8 cellular contexts compared by ENCODE assay signal in genomic region chr6:135722679-135723078, GRCh38.
DNase-seq lines count a peak whose midpoint lies in the region; ATAC-seq, FAIRE-seq and TF ChIP-seq lines count a peak whose summit lies in the region.

No MANE protein-coding gene starts in this region.

- H3K27ac ChIP-seq in right cardiac atrium (ENCODE audit: low read length): no peak overlapping the region
- H3K27ac ChIP-seq in vagina: no peak overlapping the region

- TF ChIP-seq POLR2A in vagina (IDR thresholded peaks at IDR 0.05): no peak

- H3K9me3 ChIP-seq in right cardiac atrium (ENCODE audit: control insufficient read depth, low read length) (no peaks in the 10 kb centered on the region), vagina (no peaks in the 10 kb centered on the region)

- no peaks in the 10 kb centered on the region for H3K27me3 ChIP-seq in bronchial epithelial cell (ENCODE audit: control insufficient read depth, insufficient read depth, low read length)
- H3K27me3 ChIP-seq in right cardiac atrium (ENCODE audit: control insufficient read depth, insufficient read depth): no peaks in the 10 kb centered on the region
- no peaks in the 10 kb centered on the region for H3K27me3 ChIP-seq in vagina

- H3K36me3 ChIP-seq in bronchial epithelial cell (ENCODE audit: control insufficient read depth, insufficient read depth, low read length): no peaks in the 10 kb centered on the region
- no peaks in the 10 kb centered on the region for H3K36me3 ChIP-seq in vagina

- TF ChIP-seq CTCF in bronchial epithelial cell (IDR thresholded peaks at IDR 0.05; ENCODE audit: insufficient read depth, low read length, severe bottlenecking) (no peak), vagina (IDR thresholded peaks at IDR 0.05) (no peak)

- H3K4me1 ChIP-seq in right cardiac atrium (ENCODE audit: control insufficient read depth, insufficient read depth, low read length): no peaks in the 10 kb centered on the region
- H3K4me1 ChIP-seq in vagina: no peaks in the 10 kb centered on the region

- ATAC-seq in GM19025 (IDR thresholded peaks at IDR 0.05; ENCODE audit: low read depth, unreplicated experiment) (peak; percentile 89), HG03460 (IDR thresholded peaks at IDR 0.05; ENCODE audit: unreplicated experiment) (peak; percentile 50), right cardiac atrium (no peak), GM21737 (IDR thresholded peaks at IDR 0.05; ENCODE audit: unreplicated experiment) (no peak)

- no peak overlapping the region for H3K4me3 ChIP-seq in bronchial epithelial cell (ENCODE audit: low read depth, low read length)
- H3K4me3 ChIP-seq in right cardiac atrium (ENCODE audit: low read length): no peak overlapping the region
- no peak overlapping the region for H3K4me3 ChIP-seq in vagina

- intact Hi-C loops in right cardiac atrium (cut with DNase I) (no loop called here), vagina (cut with DNase I) (no loop called here)

- FAIRE-seq in bronchial epithelial cell (lab: Jason Lieb, UNC): no peak

- WGBS in right cardiac atrium: 74% methylated on average over 5 of the region's 5 CpGs

- peak; percentile 91 for DNase-seq in bronchial epithelial cell (ENCODE audit: low read depth)
- peak; percentile 13 for DNase-seq in stimulated activated CD4-positive, alpha-beta T cell treated with anti-CD3 and anti-CD28 coated beads, Interleukin-1b, Interleukin-23, amount 100 ng/mL, for 48 hours
- DNase-seq in right cardiac atrium: no peak
- DNase-seq in NCI-H2227 (lab: John Stamatoyannopoulos, UW; ENCODE audit: unreplicated experiment): no peak
- no peak for DNase-seq in vagina (ENCODE audit: extremely low spot score in 2 of 2)

Comparison
In these comparisons a context has a peak if more than half of its experiments do, and no peak if none do; other contexts are left out.
1. ATAC-seq: peak in GM19025 (single experiment) and HG03460 (single experiment); none in right cardiac atrium (0 of 2) and GM21737 (single experiment).
2. DNase-seq: peak in bronchial epithelial cell (single experiment) and stimulated activated CD4-positive, alpha-beta T cell treated with anti-CD3 and anti-CD28 coated beads, Interleukin-1b, Interleukin-23, amount 100 ng/mL, for 48 hours (single experiment); none in right cardiac atrium (0 of 3), NCI-H2227 (single experiment) and vagina (0 of 2).